Comparison of ENCODE assay signal across 1 cellular context in the genomic region with DNA sequence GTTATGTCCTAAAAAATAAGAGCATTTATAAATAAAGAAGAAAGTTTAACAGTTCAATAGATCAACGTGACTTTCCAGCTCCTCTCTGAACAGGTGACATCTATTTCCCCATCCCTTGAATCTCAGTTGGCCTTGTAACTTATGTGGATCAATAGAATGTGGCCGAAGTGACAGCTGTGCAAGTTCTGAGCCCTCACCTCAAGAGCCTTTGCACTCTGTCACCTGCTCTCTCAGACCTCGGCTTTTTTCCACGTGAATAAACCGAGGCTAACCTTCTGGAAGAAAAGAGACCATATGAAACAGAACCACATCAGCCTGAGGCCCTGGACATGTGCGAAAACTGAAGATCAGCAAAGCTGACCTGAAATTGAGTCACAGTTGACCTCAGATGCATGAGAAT.
TF ChIP-seq lines count a peak whose summit lies in the region.

No MANE protein-coding gene starts in this region.

TF ChIP-seq in HepG2, 621 proteins besides CTCF, POLR2A, EP300 and RAD21 (continued from another document and continues in another):
- TF ChIP-seq, protein P1, sequence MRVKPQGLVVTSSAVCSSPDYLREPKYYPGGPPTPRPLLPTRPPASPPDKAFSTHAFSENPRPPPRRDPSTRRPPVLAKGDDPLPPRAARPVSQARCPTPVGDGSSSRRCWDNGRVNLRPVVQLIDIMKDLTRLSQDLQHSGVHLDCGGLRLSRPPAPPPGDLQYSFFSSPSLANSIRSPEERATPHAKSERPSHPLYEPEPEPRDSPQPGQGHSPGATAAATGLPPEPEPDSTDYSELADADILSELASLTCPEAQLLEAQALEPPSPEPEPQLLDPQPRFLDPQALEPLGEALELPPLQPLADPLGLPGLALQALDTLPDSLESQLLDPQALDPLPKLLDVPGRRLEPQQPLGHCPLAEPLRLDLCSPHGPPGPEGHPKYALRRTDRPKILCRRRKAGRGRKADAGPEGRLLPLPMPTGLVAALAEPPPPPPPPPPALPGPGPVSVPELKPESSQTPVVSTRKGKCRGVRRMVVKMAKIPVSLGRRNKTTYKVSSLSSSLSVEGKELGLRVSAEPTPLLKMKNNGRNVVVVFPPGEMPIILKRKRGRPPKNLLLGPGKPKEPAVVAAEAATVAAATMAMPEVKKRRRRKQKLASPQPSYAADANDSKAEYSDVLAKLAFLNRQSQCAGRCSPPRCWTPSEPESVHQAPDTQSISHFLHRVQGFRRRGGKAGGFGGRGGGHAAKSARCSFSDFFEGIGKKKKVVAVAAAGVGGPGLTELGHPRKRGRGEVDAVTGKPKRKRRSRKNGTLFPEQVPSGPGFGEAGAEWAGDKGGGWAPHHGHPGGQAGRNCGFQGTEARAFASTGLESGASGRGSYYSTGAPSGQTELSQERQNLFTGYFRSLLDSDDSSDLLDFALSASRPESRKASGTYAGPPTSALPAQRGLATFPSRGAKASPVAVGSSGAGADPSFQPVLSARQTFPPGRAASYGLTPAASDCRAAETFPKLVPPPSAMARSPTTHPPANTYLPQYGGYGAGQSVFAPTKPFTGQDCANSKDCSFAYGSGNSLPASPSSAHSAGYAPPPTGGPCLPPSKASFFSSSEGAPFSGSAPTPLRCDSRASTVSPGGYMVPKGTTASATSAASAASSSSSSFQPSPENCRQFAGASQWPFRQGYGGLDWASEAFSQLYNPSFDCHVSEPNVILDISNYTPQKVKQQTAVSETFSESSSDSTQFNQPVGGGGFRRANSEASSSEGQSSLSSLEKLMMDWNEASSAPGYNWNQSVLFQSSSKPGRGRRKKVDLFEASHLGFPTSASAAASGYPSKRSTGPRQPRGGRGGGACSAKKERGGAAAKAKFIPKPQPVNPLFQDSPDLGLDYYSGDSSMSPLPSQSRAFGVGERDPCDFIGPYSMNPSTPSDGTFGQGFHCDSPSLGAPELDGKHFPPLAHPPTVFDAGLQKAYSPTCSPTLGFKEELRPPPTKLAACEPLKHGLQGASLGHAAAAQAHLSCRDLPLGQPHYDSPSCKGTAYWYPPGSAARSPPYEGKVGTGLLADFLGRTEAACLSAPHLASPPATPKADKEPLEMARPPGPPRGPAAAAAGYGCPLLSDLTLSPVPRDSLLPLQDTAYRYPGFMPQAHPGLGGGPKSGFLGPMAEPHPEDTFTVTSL (CRISPR knock-in tag; IDR thresholded peaks at IDR 0.05; ENCODE audit: borderline replicate concordance), result peak; percentile 60; the same call in 1 of the 2 replicates
- no peak for TF ChIP-seq ZNF709 (CRISPR knock-in tag; IDR thresholded peaks at IDR 0.05)
- peak; percentile 40 to 47; a peak in 2 of 4 replicates for TF ChIP-seq NR2F1 (CRISPR knock-in tag; IDR thresholded peaks at IDR 0.05)
- TF ChIP-seq ZNF343 (CRISPR knock-in tag; IDR thresholded peaks at IDR 0.05), result no peak
- no peak for TF ChIP-seq SOX13 (IDR thresholded peaks at IDR 0.05)
- TF ChIP-seq SOX13 (CRISPR knock-in tag; conservative IDR thresholded peaks at IDR 0.05 in 1 of 2, IDR thresholded peaks at IDR 0.05 in 1 of 2), result 0 out of 4 replicates have a peak, but pooled peaks of 1 of the 2 experiments have one; percentile 48
- TF ChIP-seq TEAD3 (CRISPR knock-in tag; optimal IDR thresholded peaks at IDR 0.05; ENCODE audit: borderline replicate concordance), result peak; percentile 20
- no peak for TF ChIP-seq TEAD2 (CRISPR knock-in tag; IDR thresholded peaks at IDR 0.05)
- no peak for TF ChIP-seq DPF2 (CRISPR knock-in tag; IDR thresholded peaks at IDR 0.05; ENCODE audit: borderline replicate concordance, low read depth)
- TF ChIP-seq, protein P2, sequence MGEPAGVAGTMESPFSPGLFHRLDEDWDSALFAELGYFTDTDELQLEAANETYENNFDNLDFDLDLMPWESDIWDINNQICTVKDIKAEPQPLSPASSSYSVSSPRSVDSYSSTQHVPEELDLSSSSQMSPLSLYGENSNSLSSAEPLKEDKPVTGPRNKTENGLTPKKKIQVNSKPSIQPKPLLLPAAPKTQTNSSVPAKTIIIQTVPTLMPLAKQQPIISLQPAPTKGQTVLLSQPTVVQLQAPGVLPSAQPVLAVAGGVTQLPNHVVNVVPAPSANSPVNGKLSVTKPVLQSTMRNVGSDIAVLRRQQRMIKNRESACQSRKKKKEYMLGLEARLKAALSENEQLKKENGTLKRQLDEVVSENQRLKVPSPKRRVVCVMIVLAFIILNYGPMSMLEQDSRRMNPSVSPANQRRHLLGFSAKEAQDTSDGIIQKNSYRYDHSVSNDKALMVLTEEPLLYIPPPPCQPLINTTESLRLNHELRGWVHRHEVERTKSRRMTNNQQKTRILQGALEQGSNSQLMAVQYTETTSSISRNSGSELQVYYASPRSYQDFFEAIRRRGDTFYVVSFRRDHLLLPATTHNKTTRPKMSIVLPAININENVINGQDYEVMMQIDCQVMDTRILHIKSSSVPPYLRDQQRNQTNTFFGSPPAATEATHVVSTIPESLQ (CRISPR knock-in tag; conservative IDR thresholded peaks at IDR 0.05), result no peak
- no peak for TF ChIP-seq SRY (CRISPR knock-in tag; IDR thresholded peaks at IDR 0.05)
- TF ChIP-seq, protein P3, sequence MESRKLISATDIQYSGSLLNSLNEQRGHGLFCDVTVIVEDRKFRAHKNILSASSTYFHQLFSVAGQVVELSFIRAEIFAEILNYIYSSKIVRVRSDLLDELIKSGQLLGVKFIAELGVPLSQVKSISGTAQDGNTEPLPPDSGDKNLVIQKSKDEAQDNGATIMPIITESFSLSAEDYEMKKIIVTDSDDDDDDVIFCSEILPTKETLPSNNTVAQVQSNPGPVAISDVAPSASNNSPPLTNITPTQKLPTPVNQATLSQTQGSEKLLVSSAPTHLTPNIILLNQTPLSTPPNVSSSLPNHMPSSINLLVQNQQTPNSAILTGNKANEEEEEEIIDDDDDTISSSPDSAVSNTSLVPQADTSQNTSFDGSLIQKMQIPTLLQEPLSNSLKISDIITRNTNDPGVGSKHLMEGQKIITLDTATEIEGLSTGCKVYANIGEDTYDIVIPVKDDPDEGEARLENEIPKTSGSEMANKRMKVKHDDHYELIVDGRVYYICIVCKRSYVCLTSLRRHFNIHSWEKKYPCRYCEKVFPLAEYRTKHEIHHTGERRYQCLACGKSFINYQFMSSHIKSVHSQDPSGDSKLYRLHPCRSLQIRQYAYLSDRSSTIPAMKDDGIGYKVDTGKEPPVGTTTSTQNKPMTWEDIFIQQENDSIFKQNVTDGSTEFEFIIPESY (CRISPR knock-in tag; IDR thresholded peaks at IDR 0.05), result no peak
- TF ChIP-seq, protein P4, sequence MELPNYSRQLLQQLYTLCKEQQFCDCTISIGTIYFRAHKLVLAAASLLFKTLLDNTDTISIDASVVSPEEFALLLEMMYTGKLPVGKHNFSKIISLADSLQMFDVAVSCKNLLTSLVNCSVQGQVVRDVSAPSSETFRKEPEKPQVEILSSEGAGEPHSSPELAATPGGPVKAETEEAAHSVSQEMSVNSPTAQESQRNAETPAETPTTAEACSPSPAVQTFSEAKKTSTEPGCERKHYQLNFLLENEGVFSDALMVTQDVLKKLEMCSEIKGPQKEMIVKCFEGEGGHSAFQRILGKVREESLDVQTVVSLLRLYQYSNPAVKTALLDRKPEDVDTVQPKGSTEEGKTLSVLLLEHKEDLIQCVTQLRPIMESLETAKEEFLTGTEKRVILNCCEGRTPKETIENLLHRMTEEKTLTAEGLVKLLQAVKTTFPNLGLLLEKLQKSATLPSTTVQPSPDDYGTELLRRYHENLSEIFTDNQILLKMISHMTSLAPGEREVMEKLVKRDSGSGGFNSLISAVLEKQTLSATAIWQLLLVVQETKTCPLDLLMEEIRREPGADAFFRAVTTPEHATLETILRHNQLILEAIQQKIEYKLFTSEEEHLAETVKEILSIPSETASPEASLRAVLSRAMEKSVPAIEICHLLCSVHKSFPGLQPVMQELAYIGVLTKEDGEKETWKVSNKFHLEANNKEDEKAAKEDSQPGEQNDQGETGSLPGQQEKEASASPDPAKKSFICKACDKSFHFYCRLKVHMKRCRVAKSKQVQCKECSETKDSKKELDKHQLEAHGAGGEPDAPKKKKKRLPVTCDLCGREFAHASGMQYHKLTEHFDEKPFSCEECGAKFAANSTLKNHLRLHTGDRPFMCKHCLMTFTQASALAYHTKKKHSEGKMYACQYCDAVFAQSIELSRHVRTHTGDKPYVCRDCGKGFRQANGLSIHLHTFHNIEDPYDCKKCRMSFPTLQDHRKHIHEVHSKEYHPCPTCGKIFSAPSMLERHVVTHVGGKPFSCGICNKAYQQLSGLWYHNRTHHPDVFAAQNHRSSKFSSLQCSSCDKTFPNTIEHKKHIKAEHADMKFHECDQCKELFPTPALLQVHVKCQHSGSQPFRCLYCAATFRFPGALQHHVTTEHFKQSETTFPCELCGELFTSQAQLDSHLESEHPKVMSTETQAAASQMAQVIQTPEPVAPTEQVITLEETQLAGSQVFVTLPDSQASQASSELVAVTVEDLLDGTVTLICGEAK (IDR thresholded peaks at IDR 0.05), result no peak
- TF ChIP-seq, protein P4 (CRISPR knock-in tag; IDR thresholded peaks at IDR 0.05), result peak; percentile 59; the same call in 1 of the 2 replicates
- TF ChIP-seq, protein P5, sequence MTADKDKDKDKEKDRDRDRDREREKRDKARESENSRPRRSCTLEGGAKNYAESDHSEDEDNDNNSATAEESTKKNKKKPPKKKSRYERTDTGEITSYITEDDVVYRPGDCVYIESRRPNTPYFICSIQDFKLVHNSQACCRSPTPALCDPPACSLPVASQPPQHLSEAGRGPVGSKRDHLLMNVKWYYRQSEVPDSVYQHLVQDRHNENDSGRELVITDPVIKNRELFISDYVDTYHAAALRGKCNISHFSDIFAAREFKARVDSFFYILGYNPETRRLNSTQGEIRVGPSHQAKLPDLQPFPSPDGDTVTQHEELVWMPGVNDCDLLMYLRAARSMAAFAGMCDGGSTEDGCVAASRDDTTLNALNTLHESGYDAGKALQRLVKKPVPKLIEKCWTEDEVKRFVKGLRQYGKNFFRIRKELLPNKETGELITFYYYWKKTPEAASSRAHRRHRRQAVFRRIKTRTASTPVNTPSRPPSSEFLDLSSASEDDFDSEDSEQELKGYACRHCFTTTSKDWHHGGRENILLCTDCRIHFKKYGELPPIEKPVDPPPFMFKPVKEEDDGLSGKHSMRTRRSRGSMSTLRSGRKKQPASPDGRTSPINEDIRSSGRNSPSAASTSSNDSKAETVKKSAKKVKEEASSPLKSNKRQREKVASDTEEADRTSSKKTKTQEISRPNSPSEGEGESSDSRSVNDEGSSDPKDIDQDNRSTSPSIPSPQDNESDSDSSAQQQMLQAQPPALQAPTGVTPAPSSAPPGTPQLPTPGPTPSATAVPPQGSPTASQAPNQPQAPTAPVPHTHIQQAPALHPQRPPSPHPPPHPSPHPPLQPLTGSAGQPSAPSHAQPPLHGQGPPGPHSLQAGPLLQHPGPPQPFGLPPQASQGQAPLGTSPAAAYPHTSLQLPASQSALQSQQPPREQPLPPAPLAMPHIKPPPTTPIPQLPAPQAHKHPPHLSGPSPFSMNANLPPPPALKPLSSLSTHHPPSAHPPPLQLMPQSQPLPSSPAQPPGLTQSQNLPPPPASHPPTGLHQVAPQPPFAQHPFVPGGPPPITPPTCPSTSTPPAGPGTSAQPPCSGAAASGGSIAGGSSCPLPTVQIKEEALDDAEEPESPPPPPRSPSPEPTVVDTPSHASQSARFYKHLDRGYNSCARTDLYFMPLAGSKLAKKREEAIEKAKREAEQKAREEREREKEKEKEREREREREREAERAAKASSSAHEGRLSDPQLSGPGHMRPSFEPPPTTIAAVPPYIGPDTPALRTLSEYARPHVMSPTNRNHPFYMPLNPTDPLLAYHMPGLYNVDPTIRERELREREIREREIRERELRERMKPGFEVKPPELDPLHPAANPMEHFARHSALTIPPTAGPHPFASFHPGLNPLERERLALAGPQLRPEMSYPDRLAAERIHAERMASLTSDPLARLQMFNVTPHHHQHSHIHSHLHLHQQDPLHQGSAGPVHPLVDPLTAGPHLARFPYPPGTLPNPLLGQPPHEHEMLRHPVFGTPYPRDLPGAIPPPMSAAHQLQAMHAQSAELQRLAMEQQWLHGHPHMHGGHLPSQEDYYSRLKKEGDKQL (CRISPR knock-in tag; IDR thresholded peaks at IDR 0.05; ENCODE audit: low read depth), result no peak
- no peak for TF ChIP-seq ZNF557 (CRISPR knock-in tag; IDR thresholded peaks at IDR 0.05)
- TF ChIP-seq, protein P6, sequence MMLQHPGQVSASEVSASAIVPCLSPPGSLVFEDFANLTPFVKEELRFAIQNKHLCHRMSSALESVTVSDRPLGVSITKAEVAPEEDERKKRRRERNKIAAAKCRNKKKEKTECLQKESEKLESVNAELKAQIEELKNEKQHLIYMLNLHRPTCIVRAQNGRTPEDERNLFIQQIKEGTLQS (CRISPR knock-in tag; IDR thresholded peaks at IDR 0.05), result no peak
- TF ChIP-seq NR2F6 (IDR thresholded peaks at IDR 0.05), result peak; percentile 54; the same call in 1 of the 2 replicates
- TF ChIP-seq NR2F6 (CRISPR knock-in tag; IDR thresholded peaks at IDR 0.05), result peak; percentile 14; the same call in 1 of the 2 replicates
- peak; percentile 25 for TF ChIP-seq XRCC5 (optimal IDR thresholded peaks at IDR 0.05; ENCODE audit: low read length)
- TF ChIP-seq ADNP (CRISPR knock-in tag; IDR thresholded peaks at IDR 0.05), result no peak
- TF ChIP-seq HMG20A (CRISPR knock-in tag; IDR thresholded peaks at IDR 0.05; ENCODE audit: borderline replicate concordance), result peak; percentile 51; the same call in 1 of the 2 replicates
- peak; percentile 63; the same call in 1 of the 2 replicates for TF ChIP-seq GATAD2A (CRISPR knock-in tag; IDR thresholded peaks at IDR 0.05)
- TF ChIP-seq ZNF230 (CRISPR knock-in tag; IDR thresholded peaks at IDR 0.05), result no peak
- TF ChIP-seq, protein P7, sequence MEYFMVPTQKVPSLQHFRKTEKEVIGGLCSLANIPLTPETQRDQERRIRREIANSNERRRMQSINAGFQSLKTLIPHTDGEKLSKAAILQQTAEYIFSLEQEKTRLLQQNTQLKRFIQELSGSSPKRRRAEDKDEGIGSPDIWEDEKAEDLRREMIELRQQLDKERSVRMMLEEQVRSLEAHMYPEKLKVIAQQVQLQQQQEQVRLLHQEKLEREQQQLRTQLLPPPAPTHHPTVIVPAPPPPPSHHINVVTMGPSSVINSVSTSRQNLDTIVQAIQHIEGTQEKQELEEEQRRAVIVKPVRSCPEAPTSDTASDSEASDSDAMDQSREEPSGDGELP (IDR thresholded peaks at IDR 0.05; ENCODE audit: borderline replicate concordance, low read depth), result peak; percentile 79
- 0 out of 2 replicates have a peak, but pooled peaks have one; percentile 1 for TF ChIP-seq MAFF (IDR thresholded peaks at IDR 0.05; ENCODE audit: low read depth, low read length)
